In genomic region chr20:4956200-4956810, GRCh38 we compare ENCODE assay signal across 9 cellular contexts. TPM values are rescaled to one million over a fixed set of nuclear protein-coding genes. Genes with fewer than 3 reads are reported as not detected.
DNase-seq lines count a peak whose midpoint lies in the region; ATAC-seq and TF ChIP-seq lines count a peak whose summit lies in the region.
"Had no signal": no experiment of that assay in that cellular context is flagged by ENCODE, and none has a peak within 500 bp of the region (broad histone marks: within the 10 kb centered on the region; RNA-seq: fewer than 3 reads in every experiment).

No MANE protein-coding gene starts in this region.

- H3K9me3 Mint-ChIP-seq in activated CD4-positive, alpha-beta T cell treated with anti-CD3 and anti-CD28 coated beads for 36 hours (ENCODE audit: low read depth), result no peaks in the 10 kb centered on the region
- H3K9me3 Mint-ChIP-seq: activated T-cell treated with anti-CD3 and anti-CD28 coated beads, Interleukin-2, amount 50 U/mL, for 4 hours had no signal

- H3K4me3 ChIP-seq in fibroblast of mammary gland (ENCODE audit: control insufficient read depth, low read depth, low read length), result no peak overlapping the region
- H3K4me3 ChIP-seq in parathyroid adenoma (ENCODE audit: low read depth, low read length), result no peak overlapping the region

- peaks cover 15% of the 10 kb centered on the region for H3K4me1 Mint-ChIP-seq in activated CD4-positive, alpha-beta T cell treated with anti-CD3 and anti-CD28 coated beads for 36 hours

- H3K27me3 Mint-ChIP-seq in activated CD4-positive, alpha-beta T cell treated with anti-CD3 and anti-CD28 coated beads for 36 hours, result no peaks in the 10 kb centered on the region

- no peak overlapping the region for H3K4me3 Mint-ChIP-seq in activated CD4-positive, alpha-beta T cell treated with anti-CD3 and anti-CD28 coated beads for 36 hours
- H3K4me3 Mint-ChIP-seq: activated T-cell treated with anti-CD3 and anti-CD28 coated beads, Interleukin-2, amount 50 U/mL, for 4 hours had no signal

- H3K4me1 ChIP-seq in parathyroid adenoma, result no peaks in the 10 kb centered on the region

- H3K4me2 ChIP-seq in parathyroid adenoma (ENCODE audit: low read length), result no peak overlapping the region

- H3K27me3 ChIP-seq in parathyroid adenoma (ENCODE audit: control insufficient read depth, insufficient read depth, low read length), result no peaks in the 10 kb centered on the region

- H3K9me3 ChIP-seq in parathyroid adenoma (ENCODE audit: control insufficient read depth, low read length), result no peaks in the 10 kb centered on the region

- intact Hi-C loops in activated CD4-positive, alpha-beta T cell treated with anti-CD3 and anti-CD28 coated beads for 36 hours (cut with DNase I, micrococcal nuclease), result loop anchor here (1.0 to 10.0 kb wide), 4 partner anchors 144 to 352 kb away; no protein-coding TSS in a partner anchor

- H3K79me2 ChIP-seq in parathyroid adenoma, result peaks cover 18% of the 10 kb centered on the region

- POLR2A ChIA-PET in activated CD4-positive, alpha-beta T cell treated with anti-CD3 and anti-CD28 coated beads for 36 hours (lab: Charles Lee), result no interaction called here

- no peak for DNase-seq in activated CD4-positive, alpha-beta T cell treated with anti-CD3 and anti-CD28 coated beads for 36 hours
- no peak for DNase-seq in activated CD4-positive, alpha-beta T cell treated with anti-CD3 and anti-CD28 coated beads, Interleukin-2, amount 50 U/mL, for 4 hours
- DNase-seq in NCI-H1092 treated with DMSO at 0.1 percent for 48 hours (lab: John Stamatoyannopoulos, UW) (peak; percentile 63), fibroblast of mammary gland (ENCODE audit: low read depth) (peak; percentile 75)
- DNase-seq: activated T-cell treated with anti-CD3 and anti-CD28 coated beads, Interleukin-2, amount 50 U/mL, for 4 hours had no signal

- TF ChIP-seq CTCF in fibroblast of mammary gland (conservative IDR thresholded peaks at IDR 0.05; ENCODE audit: control insufficient read depth, insufficient read depth, low read depth, low read length) (peak; percentile 95), parathyroid adenoma (IDR thresholded peaks at IDR 0.05) (peak; percentile 81)

- no peaks in the 10 kb centered on the region for H3K36me3 ChIP-seq in parathyroid adenoma (ENCODE audit: control insufficient read depth, insufficient read depth, low read length)

- ATAC-seq in activated CD4-positive, alpha-beta T cell treated with anti-CD3 and anti-CD28 coated beads for 36 hours, result peak; percentile 77
- ATAC-seq in SK-N-SH treated with all-trans-retinoic acid at 6 μM for 48 hours (peak; percentile 72), GM18517 (IDR thresholded peaks at IDR 0.05; ENCODE audit: unreplicated experiment) (no peak), HG02852 (IDR thresholded peaks at IDR 0.05; ENCODE audit: unreplicated experiment) (no peak)

- H3K36me3 Mint-ChIP-seq in activated CD4-positive, alpha-beta T cell treated with anti-CD3 and anti-CD28 coated beads for 36 hours (ENCODE audit: low read depth), result peaks cover 5% of the 10 kb centered on the region

- no peak overlapping the region for H3K9ac ChIP-seq in parathyroid adenoma

- H2AFZ ChIP-seq in parathyroid adenoma, result no peak overlapping the region

- CTCF ChIA-PET in activated CD4-positive, alpha-beta T cell treated with anti-CD3 and anti-CD28 coated beads for 36 hours (lab: Charles Lee), result interaction anchor here (0.6 to 2.9 kb wide), 36 partner anchors 10 to 1026 kb away, joined by 3 to 18 read pairs (median 4); no protein-coding TSS in a partner anchor

- no peak overlapping the region for H3K27ac Mint-ChIP-seq in activated CD4-positive, alpha-beta T cell treated with anti-CD3 and anti-CD28 coated beads for 36 hours

- no peak overlapping the region for H3K27ac ChIP-seq in parathyroid adenoma

TF ChIP-seq in SK-N-SH treated with all-trans-retinoic acid at 6 μM for 48 hours, 23 proteins besides CTCF, POLR2A, EP300 and RAD21 (continues in another document):
- TF ChIP-seq POU6F1 (CRISPR knock-in tag; IDR thresholded peaks at IDR 0.05; ENCODE audit: borderline replicate concordance, low read depth) (no peak), TCF4 (CRISPR knock-in tag; IDR thresholded peaks at IDR 0.05; ENCODE audit: borderline replicate concordance) (no peak), CREB5 (CRISPR knock-in tag; IDR thresholded peaks at IDR 0.05; ENCODE audit: low read depth) (no peak), CSDC2 (CRISPR knock-in tag; IDR thresholded peaks at IDR 0.05) (no peak), ZNF70 (CRISPR knock-in tag; IDR thresholded peaks at IDR 0.05) (no peak), TOX (CRISPR knock-in tag; IDR thresholded peaks at IDR 0.05; ENCODE audit: borderline replicate concordance) (no peak), CSRNP3 (CRISPR knock-in tag; IDR thresholded peaks at IDR 0.05) (no peak), RARB (CRISPR knock-in tag; IDR thresholded peaks at IDR 0.05) (no peak), PATZ1 (CRISPR knock-in tag; IDR thresholded peaks at IDR 0.05; ENCODE audit: borderline replicate concordance) (no peak), PPARA (CRISPR knock-in tag; IDR thresholded peaks at IDR 0.05; ENCODE audit: borderline replicate concordance) (no peak)

RNA-seq across cellular contexts. Expression of gene SLC23A2, which starts 45.0 kb away (rescaled TPM):
- total RNA-seq in activated CD4-positive, alpha-beta T cell treated with anti-CD3 and anti-CD28 coated beads for 36 hours, result 10 to 100 TPM; 16.7 to 17.6 TPM

Comparison
In these comparisons a context has a peak if more than half of its experiments do, and no peak if none do; other contexts are left out.
1. ATAC-seq: peak in activated CD4-positive, alpha-beta T cell treated with anti-CD3 and anti-CD28 coated beads for 36 hours (single experiment) and SK-N-SH treated with all-trans-retinoic acid at 6 μM for 48 hours (single experiment); none in GM18517 (single experiment) and HG02852 (single experiment).
2. DNase-seq: peak in NCI-H1092 treated with DMSO at 0.1 percent for 48 hours (single experiment) and fibroblast of mammary gland (single experiment); none in activated CD4-positive, alpha-beta T cell treated with anti-CD3 and anti-CD28 coated beads for 36 hours (single experiment) and activated CD4-positive, alpha-beta T cell treated with anti-CD3 and anti-CD28 coated beads, Interleukin-2, amount 50 U/mL, for 4 hours (0 of 2).